ENCODE assay signal across 8 cellular contexts in genomic region chr20:49669601-49670189, GRCh38. TPM values are rescaled to one million over a fixed set of nuclear protein-coding genes. Genes with fewer than 3 reads are reported as not detected.
A peak's percentile ranks its signal among the peaks of the same experiment; 100 is the strongest.
DNase-seq lines count a peak whose midpoint lies in the region; ATAC-seq and TF ChIP-seq lines count a peak whose summit lies in the region.

No MANE protein-coding gene starts in this region.

- peak; percentile 21 for DNase-seq in T-helper 2 cell treated with Interferon-gamma antibody and Interleukin-4, amounts not matched to agents 5 μg/mL and 100 μg/mL, for 36 hours (ENCODE audit: low spot score)
- no peak for DNase-seq in psoas muscle
- DNase-seq in NCI-H146 (lab: John Stamatoyannopoulos, UW): no peak
- no peak for DNase-seq in foreskin melanocyte
- no peak for DNase-seq in cortex of kidney (lab: John Stamatoyannopoulos, UW)
- DNase-seq in activated CD8-positive, alpha-beta memory T cell treated with anti-CD3 and anti-CD28 coated beads, Interleukin-2, amount 50 U/mL, for 48 hours: no peak

- no peaks in the 10 kb centered on the region for H3K27me3 Mint-ChIP-seq in T-helper 2 cell treated with Interferon-gamma antibody and Interleukin-4, amounts not matched to agents 5 μg/mL and 100 μg/mL, for 36 hours (ENCODE audit: low read depth)

- peaks cover 63% of the 10 kb centered on the region for H3K4me1 ChIP-seq in psoas muscle

- no peaks in the 10 kb centered on the region for H3K9me3 Mint-ChIP-seq in T-helper 2 cell treated with Interferon-gamma antibody and Interleukin-4, amounts not matched to agents 5 μg/mL and 100 μg/mL, for 36 hours

- H3K36me3 ChIP-seq in psoas muscle (ENCODE audit: insufficient read depth in 1 of 2, low read depth in 1 of 2): no peaks in the 10 kb centered on the region

- no peak overlapping the region for H3K27ac ChIP-seq in psoas muscle

- H3K4me1 Mint-ChIP-seq in T-helper 2 cell treated with Interferon-gamma antibody and Interleukin-4, amounts not matched to agents 5 μg/mL and 100 μg/mL, for 36 hours (ENCODE audit: low read depth): peaks cover 60% of the 10 kb centered on the region

- no peak for TF ChIP-seq CTCF in psoas muscle (IDR thresholded peaks at IDR 0.05)

- H3K27ac Mint-ChIP-seq in T-helper 2 cell treated with Interferon-gamma antibody and Interleukin-4, amounts not matched to agents 5 μg/mL and 100 μg/mL, for 36 hours: peak overlapping the region; percentile 89

- intact Hi-C loops in psoas muscle (cut with DNase I): no loop called here

- 64 to 73% (median 68%) methylated on average over 7 of the region's 7 CpGs for WGBS in psoas muscle, 3 donors

- no peaks in the 10 kb centered on the region for H3K9me3 ChIP-seq in psoas muscle

- H3K4me3 Mint-ChIP-seq in T-helper 2 cell treated with Interferon-gamma antibody and Interleukin-4, amounts not matched to agents 5 μg/mL and 100 μg/mL, for 36 hours: peak overlapping the region; percentile 80

- peaks cover 10% of the 10 kb centered on the region for H3K36me3 Mint-ChIP-seq in T-helper 2 cell treated with Interferon-gamma antibody and Interleukin-4, amounts not matched to agents 5 μg/mL and 100 μg/mL, for 36 hours (ENCODE audit: low read depth)

- H3K27me3 ChIP-seq in psoas muscle (ENCODE audit: insufficient read depth in 3 of 3, low read length in 2 of 3): no peaks in the 10 kb centered on the region

- ATAC-seq in GM18907 (IDR thresholded peaks at IDR 0.05; ENCODE audit: unreplicated experiment): peak; percentile 62
- peak; percentile 53 for ATAC-seq in HG02852 (IDR thresholded peaks at IDR 0.05; ENCODE audit: unreplicated experiment)
- ATAC-seq in psoas muscle: no peak

- peak overlapping the region; percentile 8 for H3K4me3 ChIP-seq in psoas muscle

RNA-seq across cellular contexts. Expression of gene B4GALT5, which starts 44.0 kb away (rescaled TPM):
- total RNA-seq in psoas muscle: 100 to 1,000 TPM in 2 of 4 donors, 10 to 100 TPM in 2; 49.3 to 284 (median 92.5) TPM
- polyA plus RNA-seq in psoas muscle: 10 to 100 TPM; 32.0 to 75.3 (median 72.3) TPM

Comparison
In these comparisons a context has a peak if more than half of its experiments do, and no peak if none do; other contexts are left out.
1. ATAC-seq: peak in GM18907 (single experiment) and HG02852 (single experiment); none in psoas muscle (0 of 4).